19 cellular contexts compared by ENCODE assay signal in genomic region chr2:227759411-227760113, GRCh38. TPM values are rescaled to one million over a fixed set of nuclear protein-coding genes. Genes with fewer than 3 reads are reported as not detected.
A peak's percentile ranks its signal among the peaks of the same experiment; 100 is the strongest.
DNase-seq lines count a peak whose midpoint lies in the region; ATAC-seq, FAIRE-seq and TF ChIP-seq lines count a peak whose summit lies in the region.
"Had no signal": no experiment of that assay in that cellular context is flagged by ENCODE, and none has a peak within 500 bp of the region (broad histone marks: within the 10 kb centered on the region; RNA-seq: fewer than 3 reads in every experiment).

No MANE protein-coding gene starts in this region.

- H3K4me3 ChIP-seq in HUES64 (ENCODE audit: low read length) (no peak overlapping the region), K562 (no peak overlapping the region), kidney epithelial cell (ENCODE audit: low read depth, low read length) (no peak overlapping the region), trophoblast cell (ENCODE audit: low read depth, low read length) (no peak overlapping the region), dorsolateral prefrontal cortex (no peak overlapping the region), ascending aorta (no peak overlapping the region)
- H3K4me3 ChIP-seq: adrenal gland, esophagus muscularis mucosa, heart left ventricle had no signal

- 65% methylated on average over 13 of the region's 13 CpGs for WGBS in HUES64
- 0% methylated on average over 10 of the region's 13 CpGs for WGBS in K562 (ENCODE audit: insufficient coverage, low coverage, missing lambda C conversion rate)
- 100% methylated on average over 1 of the region's 13 CpGs for WGBS in trophoblast cell (ENCODE audit: extremely low coverage, insufficient coverage, insufficient read length)

- H3K4me1 ChIP-seq in HUES64 (ENCODE audit: insufficient read depth, low read length) (peaks cover 15% of the 10 kb centered on the region), K562 (replicated peaks in 1 of 2; ENCODE audit: control insufficient read depth in 2 of 2, insufficient read depth in 2 of 2, low read length in 2 of 2) (no peaks in the 10 kb centered on the region), trophoblast cell (ENCODE audit: control insufficient read depth in 1 of 2, insufficient read depth in 2 of 2, low read length in 2 of 2) (peaks cover 9 to 11% of the 10 kb centered on the region in 2 experiments), ascending aorta (peaks cover 0 to 3% of the 10 kb centered on the region in 2 donors)
- H3K4me1 ChIP-seq: adrenal gland, BE2C, esophagus muscularis mucosa, heart left ventricle had no signal

- H3K79me2 ChIP-seq in K562 (ENCODE audit: control insufficient read depth, insufficient read depth, low read length): no peaks in the 10 kb centered on the region
- no peaks in the 10 kb centered on the region for H3K79me2 ChIP-seq in trophoblast cell (ENCODE audit: control insufficient read depth, insufficient read depth, low read length, poor library complexity)

- peak overlapping the region; percentile 82 for H2BK120ac ChIP-seq in trophoblast cell (ENCODE audit: insufficient read depth, low read length, poor library complexity)

- TF ChIP-seq CTCF in K562 (IDR thresholded peaks at IDR 0.05 in 2 of 3, conservative IDR thresholded peaks at IDR 0.05 in 1 of 3; ENCODE audit: insufficient read depth in 2 of 3, low read depth in 1 of 3, low read length in 3 of 3) (no peak), kidney epithelial cell (IDR thresholded peaks at IDR 0.05; ENCODE audit: insufficient read depth, low read length, poor library complexity, severe bottlenecking) (no peak), dorsolateral prefrontal cortex (IDR thresholded peaks at IDR 0.05 in 54 of 56, conservative IDR thresholded peaks at IDR 0.05 in 2 of 56; ENCODE audit: low read depth in 1 of 56, partially characterized antibody in 56 of 56) (no peak), ascending aorta (IDR thresholded peaks at IDR 0.05) (no peak)

- DNase-seq in K562 (ENCODE audit: extremely low read depth in 1 of 4, low spot score in 3 of 4) (no peak), kidney epithelial cell (ENCODE audit: low read depth) (peak; percentile 86), trophoblast cell (peak; percentile 55 to 63), left ventricle myocardium superior (no peak), dorsolateral prefrontal cortex (no peak), ascending aorta (ENCODE audit: low spot score in 2 of 2) (no peak)
- no peak for DNase-seq in activated CD4-positive, alpha-beta T cell treated with anti-CD3 and anti-CD28 coated beads, Interleukin-2, amount 50 U/mL, for 4 hours
- DNase-seq: adrenal gland; BE2C; heart left ventricle; left colon; natural killer cell; NCI-H2171 treated with DMSO at 0.1 percent for 48 hours; SIG-M5; stimulated activated naive CD4-positive, alpha-beta T cell; T-helper 9 cell had no signal

- H2AK5ac ChIP-seq in trophoblast cell (ENCODE audit: low read length): no peak overlapping the region

- peak overlapping the region; percentile 29 for H3K14ac ChIP-seq in trophoblast cell (ENCODE audit: low read length)

- CTCF ChIA-PET in K562 (lab: Yijun Ruan, JAX; ENCODE audit: low intra/inter-chr PET ratio): no interaction called here

- peak overlapping the region; percentile 79 for H4K91ac ChIP-seq in trophoblast cell (ENCODE audit: low read depth, low read length)

- BruUV-seq in K562 (replicated peaks; lab: Mats Ljungman, UMichigan): no TSS peak

- H3K27ac ChIP-seq in HUES64 (ENCODE audit: low read depth, low read length) (peak overlapping the region; percentile 28; the same call in 1 of the 2 replicates), K562 (ENCODE audit: extremely low read depth, low read depth, low read length) (no peak overlapping the region), trophoblast cell (ENCODE audit: low read depth, low read length) (peak overlapping the region; percentile 74), dorsolateral prefrontal cortex (no peak overlapping the region), ascending aorta (no peak overlapping the region)
- H3K27ac ChIP-seq: adrenal gland, esophagus muscularis mucosa, heart left ventricle had no signal

- H3K9me1 ChIP-seq in K562 (ENCODE audit: control insufficient read depth, insufficient read depth, low read length): no peaks in the 10 kb centered on the region

- peak overlapping the region; percentile 80 for H2BK5ac ChIP-seq in trophoblast cell (ENCODE audit: low read depth, low read length, poor library complexity)

- peak overlapping the region; percentile 66 for H4K8ac ChIP-seq in trophoblast cell (ENCODE audit: low read depth, low read length)

- intact Hi-C loops in K562 (cut with micrococcal nuclease): no loop called here
- intact Hi-C loops in left ventricle myocardium superior (cut with micrococcal nuclease): no loop called here
- intact Hi-C loops in dorsolateral prefrontal cortex (cut with DNase I): loop anchor here (10.0 kb wide), 3 partner anchors 285 to 435 kb away; partner anchors contain the start of genes AGFG1 (in 1 of the 2) and MFF (in 1 of the 2)
- intact Hi-C loops in ascending aorta (cut with DNase I): loop anchor here (5.0 kb wide), 1 partner anchor 128 kb away; no protein-coding TSS in a partner anchor

- in situ Hi-C loops in K562 (cut with MboI): loop anchor here (10.0 kb wide), 1 partner anchor 355 kb away; no protein-coding TSS in a partner anchor

- TF ChIP-seq POLR2A in K562 (conservative IDR thresholded peaks at IDR 0.05): no peak

- no peak for TF ChIP-seq RAD21 in K562 (CRISPR knock-in tag; conservative IDR thresholded peaks at IDR 0.05 in 1 of 2, IDR thresholded peaks at IDR 0.05 in 1 of 2)

- no peaks in the 10 kb centered on the region for H3K27me3 ChIP-seq in HUES64 (ENCODE audit: insufficient read depth, low read length)
- no peaks in the 10 kb centered on the region; a peak in 1 of 5 replicates for H3K27me3 ChIP-seq in K562 (ENCODE audit: control insufficient read depth in 2 of 2, insufficient read depth in 2 of 2, low read length in 2 of 2)
- H3K27me3 ChIP-seq in kidney epithelial cell (ENCODE audit: control insufficient read depth, insufficient read depth, low read length): no peaks in the 10 kb centered on the region
- H3K27me3 ChIP-seq in trophoblast cell (ENCODE audit: insufficient read depth, low read length): no peaks in the 10 kb centered on the region
- no peaks in the 10 kb centered on the region for H3K27me3 ChIP-seq in dorsolateral prefrontal cortex
- H3K27me3 ChIP-seq in ascending aorta: no peaks in the 10 kb centered on the region
- H3K27me3 ChIP-seq: adrenal gland, BE2C, esophagus muscularis mucosa had no signal

- no peaks in the 10 kb centered on the region for H3K36me3 ChIP-seq in HUES64 (ENCODE audit: insufficient read depth, low read length)
- H3K36me3 ChIP-seq in K562 (ENCODE audit: control insufficient read depth, insufficient read depth, low read length): no peaks in the 10 kb centered on the region
- no peaks in the 10 kb centered on the region for H3K36me3 ChIP-seq in kidney epithelial cell (ENCODE audit: control insufficient read depth, insufficient read depth, low read length)
- no peaks in the 10 kb centered on the region for H3K36me3 ChIP-seq in trophoblast cell (ENCODE audit: control insufficient read depth in 1 of 2, insufficient read depth in 2 of 2, low read length in 2 of 2)
- H3K36me3 ChIP-seq in ascending aorta: no peaks in the 10 kb centered on the region
- H3K36me3 ChIP-seq: adrenal gland, BE2C, esophagus muscularis mucosa, heart left ventricle had no signal

- ATAC-seq in K562 (no peak; the same call in 2 of the 3 replicates), left ventricle myocardium superior (no peak)
- ATAC-seq: heart left ventricle, left colon, natural killer cell had no signal

- H3K9ac ChIP-seq in HUES64 (ENCODE audit: low read depth, low read length) (no peak overlapping the region), K562 (ENCODE audit: insufficient read depth in 1 of 2, low read depth in 2 of 2, low read length in 2 of 2) (no peak overlapping the region), trophoblast cell (ENCODE audit: low read length) (no peak overlapping the region)

- FAIRE-seq in K562 (lab: Jason Lieb, UNC): no peak

- H4K20me1 ChIP-seq in K562 (replicated peaks; ENCODE audit: control insufficient read depth, insufficient read depth, low read length): no peaks in the 10 kb centered on the region

- H3K4ac ChIP-seq in trophoblast cell (ENCODE audit: low read depth, low read length): peak overlapping the region; percentile 48

- H3K23ac ChIP-seq in trophoblast cell (ENCODE audit: low read length): no peak overlapping the region

- POLR2A ChIA-PET in K562 (lab: Yijun Ruan, JAX): interaction anchor here (0.6 kb wide), 1 partner anchor 1416 kb away, joined by 3 read pairs; no protein-coding TSS in a partner anchor

- peak overlapping the region; percentile 53; the same call in 1 of the 2 replicates for H2AFZ ChIP-seq in K562 (ENCODE audit: low read depth, low read length)
- peak overlapping the region; percentile 54 for H2AFZ ChIP-seq in trophoblast cell (ENCODE audit: insufficient read depth, low read length, poor library complexity)

- peak overlapping the region; percentile 11 for H3K18ac ChIP-seq in trophoblast cell (ENCODE audit: low read length)

- peak overlapping the region; percentile 92 for H2BK12ac ChIP-seq in trophoblast cell (ENCODE audit: low read length)

- H3K4me2 ChIP-seq in K562 (ENCODE audit: insufficient read depth, low read length) (no peak overlapping the region), trophoblast cell (ENCODE audit: low read length) (peak overlapping the region; percentile 36)

- peaks cover 9% of the 10 kb centered on the region for H3K79me1 ChIP-seq in trophoblast cell (ENCODE audit: low read length)

- H4K12ac ChIP-seq in trophoblast cell (ENCODE audit: low read depth, low read length): peak overlapping the region; percentile 55

- no peaks in the 10 kb centered on the region for H3K9me3 ChIP-seq in HUES64 (ENCODE audit: insufficient read depth, low read depth, low read length)
- H3K9me3 ChIP-seq in K562 (replicated peaks; ENCODE audit: control insufficient read depth, insufficient read depth, low read depth, low read length): no peaks in the 10 kb centered on the region
- no peaks in the 10 kb centered on the region for H3K9me3 ChIP-seq in trophoblast cell (ENCODE audit: insufficient read depth, low read depth, low read length)
- no peaks in the 10 kb centered on the region for H3K9me3 ChIP-seq in ascending aorta
- H3K9me3 ChIP-seq: adrenal gland, BE2C, esophagus muscularis mucosa, heart left ventricle had no signal

- no peak for TF ChIP-seq EP300 in K562 (IDR thresholded peaks at IDR 0.05; ENCODE audit: low read length)

RNA-seq across cellular contexts. Expression of gene SCYGR8, which starts 13.9 kb away (rescaled TPM):
- polyA plus RNA-seq in HUES64 (2013, experiment 1 of 2): not detected
- polyA plus RNA-seq in HUES64 (2013, experiment 2 of 2): not detected
- not detected in 2 replicates for total RNA-seq in K562 (2011; cell fraction: chromatin; rRNA removed; ENCODE audit: low replicate concordance)
- total RNA-seq in K562 (2011; cell fraction: nucleolus; rRNA removed): not detected in 2 replicates
- total RNA-seq in K562 (2011; cell fraction: nucleoplasm; rRNA removed): not detected in 2 replicates
- total RNA-seq in K562 (2014; rRNA removed) (not detected in 2 replicates), K562 (2014; rRNA removed; fragmentation: Illumina TruSeq; extraction: Trizol) (not detected in 2 replicates), K562 (2015; rRNA removed; fragmentation: Illumina TruSeq; extraction: Trizol) (not detected in 2 replicates), K562 (2021) (not detected in 2 replicates), kidney epithelial cell (not detected in 2 replicates), left ventricle myocardium superior (not detected), dorsolateral prefrontal cortex (not detected), ascending aorta (not detected)
- polyA plus RNA-seq in K562 (2011; rRNA removed) (not detected in 2 replicates), K562 (2014; fragmentation: Illumina TruSeq; extraction: Trizol) (not detected in 2 replicates), K562 (2014; fragmentation: Nextera tagmentation; extraction: Ambion mirVana) (not detected), K562 (2014; rRNA removed) (not detected in 2 replicates)
- not detected in 2 replicates for polyA plus RNA-seq in K562 (2011; cell fraction: cytosol; rRNA removed)
- not detected in 2 replicates for polyA plus RNA-seq in K562 (2011; cell fraction: nucleus; rRNA removed)
- polyA plus RNA-seq in K562 (2012): not detected in 2 replicates
- polyA minus RNA-seq in K562 (2011; rRNA and poly(A)+ RNA removed): not detected in 2 replicates
- polyA minus RNA-seq in K562 (2011; cell fraction: cytosol; rRNA and poly(A)+ RNA removed): not detected in 2 replicates
- not detected in 2 replicates for polyA minus RNA-seq in K562 (2011; cell fraction: nucleus; rRNA and poly(A)+ RNA removed)
- polyA plus RNA-seq in trophoblast cell (2013): not detected in 2 replicates
- total RNA-seq: adrenal gland, esophagus muscularis mucosa, heart left ventricle, left colon, natural killer cell, skeletal muscle tissue had no signal
- polyA plus RNA-seq: adrenal gland, heart left ventricle had no signal

RNA-seq across cellular contexts. Expression of gene SCYGR7, which starts 31.4 kb away (rescaled TPM):
- not detected for polyA plus RNA-seq in HUES64 (2013, experiment 1 of 2)
- not detected for polyA plus RNA-seq in HUES64 (2013, experiment 2 of 2)
- not detected in 2 replicates for total RNA-seq in K562 (2011; cell fraction: chromatin; rRNA removed; ENCODE audit: low replicate concordance)
- not detected in 2 replicates for total RNA-seq in K562 (2011; cell fraction: nucleolus; rRNA removed)
- not detected in 2 replicates for total RNA-seq in K562 (2011; cell fraction: nucleoplasm; rRNA removed)
- total RNA-seq in K562 (2014; rRNA removed): not detected in 2 replicates
- total RNA-seq in K562 (2014; rRNA removed; fragmentation: Illumina TruSeq; extraction: Trizol): not detected in 2 replicates
- not detected in 2 replicates for total RNA-seq in K562 (2015; rRNA removed; fragmentation: Illumina TruSeq; extraction: Trizol)
- not detected in 2 replicates for total RNA-seq in K562 (2021)
- not detected in 2 replicates for polyA plus RNA-seq in K562 (2011; rRNA removed)
- not detected in 2 replicates for polyA plus RNA-seq in K562 (2011; cell fraction: cytosol; rRNA removed)
- polyA plus RNA-seq in K562 (2011; cell fraction: nucleus; rRNA removed): not detected in 2 replicates
- polyA plus RNA-seq in K562 (2012): not detected in 2 replicates
- not detected in 2 replicates for polyA plus RNA-seq in K562 (2014; fragmentation: Illumina TruSeq; extraction: Trizol)
- polyA plus RNA-seq in K562 (2014; fragmentation: Nextera tagmentation; extraction: Ambion mirVana): not detected
- not detected in 2 replicates for polyA plus RNA-seq in K562 (2014; rRNA removed)
- not detected in 2 replicates for polyA minus RNA-seq in K562 (2011; rRNA and poly(A)+ RNA removed)
- not detected in 2 replicates for polyA minus RNA-seq in K562 (2011; cell fraction: cytosol; rRNA and poly(A)+ RNA removed)
- not detected in 2 replicates for polyA minus RNA-seq in K562 (2011; cell fraction: nucleus; rRNA and poly(A)+ RNA removed)
- total RNA-seq in kidney epithelial cell: not detected in 2 replicates
- polyA plus RNA-seq in trophoblast cell (2013): not detected in 2 replicates
- not detected for total RNA-seq in left ventricle myocardium superior
- total RNA-seq in dorsolateral prefrontal cortex: not detected
- not detected for total RNA-seq in ascending aorta
- total RNA-seq: adrenal gland, esophagus muscularis mucosa, heart left ventricle, left colon, natural killer cell, skeletal muscle tissue had no signal
- polyA plus RNA-seq: adrenal gland, heart left ventricle had no signal

RNA-seq across cellular contexts. Expression of gene SCYGR6, which starts 35.0 kb away (rescaled TPM):
- polyA plus RNA-seq in HUES64 (2013, experiment 1 of 2): not detected
- polyA plus RNA-seq in HUES64 (2013, experiment 2 of 2): not detected
- total RNA-seq in K562 (2011; cell fraction: chromatin; rRNA removed; ENCODE audit: low replicate concordance): not detected in 2 replicates
- not detected in 2 replicates for total RNA-seq in K562 (2011; cell fraction: nucleolus; rRNA removed)
- not detected in 2 replicates for total RNA-seq in K562 (2011; cell fraction: nucleoplasm; rRNA removed)
- total RNA-seq in K562 (2014; rRNA removed) (not detected in 2 replicates), K562 (2014; rRNA removed; fragmentation: Illumina TruSeq; extraction: Trizol) (not detected in 2 replicates), K562 (2015; rRNA removed; fragmentation: Illumina TruSeq; extraction: Trizol) (not detected in 2 replicates), K562 (2021) (not detected in 2 replicates), kidney epithelial cell (not detected in 2 replicates), left ventricle myocardium superior (not detected), dorsolateral prefrontal cortex (not detected), ascending aorta (not detected)
- polyA plus RNA-seq in K562 (2011; rRNA removed) (not detected in 2 replicates), K562 (2014; fragmentation: Illumina TruSeq; extraction: Trizol) (not detected in 2 replicates), K562 (2014; fragmentation: Nextera tagmentation; extraction: Ambion mirVana) (not detected), K562 (2014; rRNA removed) (not detected in 2 replicates)
- polyA plus RNA-seq in K562 (2011; cell fraction: cytosol; rRNA removed): not detected in 2 replicates
- not detected in 2 replicates for polyA plus RNA-seq in K562 (2011; cell fraction: nucleus; rRNA removed)
- not detected in 2 replicates for polyA plus RNA-seq in K562 (2012)
- not detected in 2 replicates for polyA minus RNA-seq in K562 (2011; rRNA and poly(A)+ RNA removed)
- polyA minus RNA-seq in K562 (2011; cell fraction: cytosol; rRNA and poly(A)+ RNA removed): not detected in 2 replicates
- polyA minus RNA-seq in K562 (2011; cell fraction: nucleus; rRNA and poly(A)+ RNA removed): not detected in 2 replicates
- not detected in 2 replicates for polyA plus RNA-seq in trophoblast cell (2013)
- total RNA-seq: adrenal gland, esophagus muscularis mucosa, heart left ventricle, left colon, natural killer cell, skeletal muscle tissue had no signal
- polyA plus RNA-seq: adrenal gland, heart left ventricle had no signal

RNA-seq across cellular contexts. Expression of gene SLC19A3, which starts 41.7 kb away (rescaled TPM):
- polyA plus RNA-seq in HUES64 (2013, experiment 1 of 2): 1.3 TPM
- 2.2 TPM for polyA plus RNA-seq in HUES64 (2013, experiment 2 of 2)
- total RNA-seq in K562 (2011; cell fraction: chromatin; rRNA removed; ENCODE audit: low replicate concordance): not detected in 2 replicates
- total RNA-seq in K562 (2011; cell fraction: nucleolus; rRNA removed): not detected in 2 replicates
- not detected in 2 replicates for total RNA-seq in K562 (2011; cell fraction: nucleoplasm; rRNA removed)
- total RNA-seq in K562 (2014; rRNA removed) (not detected in 2 replicates), K562 (2014; rRNA removed; fragmentation: Illumina TruSeq; extraction: Trizol) (not detected in 2 replicates), K562 (2015; rRNA removed; fragmentation: Illumina TruSeq; extraction: Trizol) (not detected in 2 replicates), K562 (2021) (not detected in 2 replicates), kidney epithelial cell (0.07 and 0.25 TPM in 2 replicates), left ventricle myocardium superior (1.2 TPM), dorsolateral prefrontal cortex (10 to 100 TPM in 14 of 120 experiments, 1 to 10 TPM in 106; 2.8 to 14.0 (median 6.4) TPM), ascending aorta (16.5 TPM)
- polyA plus RNA-seq in K562 (2011; rRNA removed) (not detected in 2 replicates), K562 (2014; fragmentation: Illumina TruSeq; extraction: Trizol) (not detected in 2 replicates), K562 (2014; fragmentation: Nextera tagmentation; extraction: Ambion mirVana) (not detected), K562 (2014; rRNA removed) (not detected in 2 replicates)
- polyA plus RNA-seq in K562 (2011; cell fraction: cytosol; rRNA removed): not detected in 2 replicates
- not detected in 2 replicates for polyA plus RNA-seq in K562 (2011; cell fraction: nucleus; rRNA removed)
- polyA plus RNA-seq in K562 (2012): not detected in 2 replicates
- polyA minus RNA-seq in K562 (2011; rRNA and poly(A)+ RNA removed): not detected in 2 replicates
- polyA minus RNA-seq in K562 (2011; cell fraction: cytosol; rRNA and poly(A)+ RNA removed): not detected in 2 replicates
- not detected in 2 replicates for polyA minus RNA-seq in K562 (2011; cell fraction: nucleus; rRNA and poly(A)+ RNA removed)
- polyA plus RNA-seq in trophoblast cell (2013): 8.2 and 8.7 TPM in 2 replicates
- total RNA-seq: natural killer cell had no signal

RNA-seq across cellular contexts. Expression of gene CCL20, which starts 54.1 kb away (rescaled TPM):
- not detected for polyA plus RNA-seq in HUES64 (2013, experiment 1 of 2)
- polyA plus RNA-seq in HUES64 (2013, experiment 2 of 2): not detected
- not detected in 2 replicates for total RNA-seq in K562 (2011; cell fraction: chromatin; rRNA removed; ENCODE audit: low replicate concordance)
- total RNA-seq in K562 (2011; cell fraction: nucleolus; rRNA removed): not detected in 2 replicates
- total RNA-seq in K562 (2011; cell fraction: nucleoplasm; rRNA removed): not detected in 2 replicates
- not detected in 2 replicates for total RNA-seq in K562 (2014; rRNA removed)
- total RNA-seq in K562 (2014; rRNA removed; fragmentation: Illumina TruSeq; extraction: Trizol): not detected in 2 replicates
- total RNA-seq in K562 (2015; rRNA removed; fragmentation: Illumina TruSeq; extraction: Trizol): not detected in 2 replicates
- total RNA-seq in K562 (2021): 0.29 TPM in 1 of 2 replicates, not detected in the other
- not detected in 2 replicates for polyA plus RNA-seq in K562 (2011; rRNA removed)
- not detected in 2 replicates for polyA plus RNA-seq in K562 (2011; cell fraction: cytosol; rRNA removed)
- not detected in 2 replicates for polyA plus RNA-seq in K562 (2011; cell fraction: nucleus; rRNA removed)
- not detected in 2 replicates for polyA plus RNA-seq in K562 (2012)
- polyA plus RNA-seq in K562 (2014; fragmentation: Illumina TruSeq; extraction: Trizol): not detected in 2 replicates
- not detected for polyA plus RNA-seq in K562 (2014; fragmentation: Nextera tagmentation; extraction: Ambion mirVana)
- polyA plus RNA-seq in K562 (2014; rRNA removed): not detected in 2 replicates
- not detected in 2 replicates for polyA minus RNA-seq in K562 (2011; rRNA and poly(A)+ RNA removed)
- 2.7 TPM in 1 of 2 replicates, not detected in the other for polyA minus RNA-seq in K562 (2011; cell fraction: cytosol; rRNA and poly(A)+ RNA removed)
- not detected in 2 replicates for polyA minus RNA-seq in K562 (2011; cell fraction: nucleus; rRNA and poly(A)+ RNA removed)
- 0.68 and 1.0 TPM in 2 replicates for total RNA-seq in kidney epithelial cell
- polyA plus RNA-seq in trophoblast cell (2013): not detected in 2 replicates
- not detected for total RNA-seq in left ventricle myocardium superior
- total RNA-seq in dorsolateral prefrontal cortex: 1 to 10 TPM in 7 of 120 experiments, under 1 TPM in 4, not detected in 109; 0.69 to 1.7 (median 1.1) TPM
- total RNA-seq in ascending aorta: not detected
- total RNA-seq: skeletal muscle tissue had no signal

Comparison
In these comparisons a context has a peak if more than half of its experiments do, and no peak if none do; other contexts are left out.
1. H3K27ac ChIP-seq: peak in HUES64 (single experiment) and trophoblast cell (single experiment); none in K562 (single experiment), dorsolateral prefrontal cortex (0 of 59) and ascending aorta (0 of 2).
2. DNase-seq: peak in kidney epithelial cell (single experiment) and trophoblast cell (2 of 2); none in K562 (0 of 4), activated CD4-positive, alpha-beta T cell treated with anti-CD3 and anti-CD28 coated beads, Interleukin-2, amount 50 U/mL, for 4 hours (0 of 2), left ventricle myocardium superior (single experiment), dorsolateral prefrontal cortex (0 of 10) and ascending aorta (0 of 2).
3. intact Hi-C loops: an anchor here in dorsolateral prefrontal cortex (10.0 kb wide) and ascending aorta (5.0 kb wide); none called in K562 and left ventricle myocardium superior.